16 cellular contexts compared by ENCODE assay signal in the genomic region with DNA sequence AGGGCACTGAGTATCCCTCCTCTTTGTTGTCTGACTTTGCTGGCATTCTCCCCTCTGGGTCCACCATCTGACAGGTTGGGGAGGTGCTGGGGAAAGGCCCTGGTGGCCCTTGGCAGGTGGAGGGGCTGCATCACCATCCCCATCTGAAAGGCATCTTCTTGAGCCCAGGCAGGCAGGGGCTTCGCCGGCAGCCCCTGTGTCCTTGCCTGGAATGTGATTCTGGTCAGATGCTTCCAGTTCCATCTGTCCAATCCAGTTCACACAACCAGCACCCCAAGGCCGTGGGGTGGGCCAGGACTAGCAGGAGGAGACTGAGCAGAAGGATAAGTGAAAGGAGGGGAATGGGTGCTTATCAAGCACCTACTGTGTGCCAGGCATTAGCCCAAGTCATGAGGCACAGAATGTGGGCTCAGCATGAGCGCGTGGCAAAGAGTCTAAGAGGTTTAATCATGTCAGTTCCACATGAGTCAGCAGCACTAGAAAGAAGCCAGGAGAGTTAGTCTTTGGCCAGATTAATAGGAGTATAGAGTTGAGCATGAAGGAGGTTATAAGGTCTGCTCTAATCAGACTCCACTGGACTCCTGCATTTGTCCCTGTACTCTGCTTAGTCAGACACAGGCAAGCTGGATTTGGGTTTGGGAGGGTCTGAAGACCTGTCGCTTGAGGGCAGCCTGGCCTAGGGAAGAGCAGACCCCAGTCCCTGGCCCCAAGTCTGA. TPM values are rescaled to one million over a fixed set of nuclear protein-coding genes. Genes with fewer than 3 reads are reported as not detected.
DNase-seq lines count a peak whose midpoint lies in the region; ATAC-seq and TF ChIP-seq lines count a peak whose summit lies in the region.
"Had no signal": no experiment of that assay in that cellular context is flagged by ENCODE, and none has a peak within 500 bp of the region (broad histone marks: within the 10 kb centered on the region; RNA-seq: fewer than 3 reads in every experiment).

No MANE protein-coding gene starts in this region.

- ATAC-seq in activated CD8-positive, alpha-beta memory T cell treated with anti-CD3 and anti-CD28 coated beads, Interleukin-2, amount 10 ng/mL, durations not matched to agents 7 days and 5 days = no peak
- no peak for ATAC-seq in activated naive CD8-positive, alpha-beta T cell treated with anti-CD3 and anti-CD28 coated beads, Interleukin-2, amount 50 U/mL, for 24 hours
- ATAC-seq: CD8-positive, alpha-beta T cell; GM12878 had no signal

- peak; percentile 28 for DNase-seq in activated CD8-positive, alpha-beta memory T cell treated with anti-CD3 and anti-CD28 coated beads, Interleukin-2, amount 10 ng/mL, durations not matched to agents 7 days and 5 days
- DNase-seq in activated CD8-positive, alpha-beta memory T cell treated with anti-CD3 and anti-CD28 coated beads, Interleukin-2, amount 50 U/mL, for 48 hours = no peak
- peak; percentile 44 for DNase-seq in MG63
- DNase-seq in neural progenitor cell (ENCODE audit: low spot score) = peak; percentile 23
- DNase-seq in MV-4-11 (lab: John Stamatoyannopoulos, UW) = no peak
- no peak for DNase-seq in islet precursor cell
- no peak for DNase-seq in activated naive CD8-positive, alpha-beta T cell treated with anti-CD3 and anti-CD28 coated beads, Interleukin-2, amount 50 U/mL, for 24 hours
- DNase-seq: 8988T; CD8-positive, alpha-beta T cell; DMS 273 treated with DMSO at 0.1 percent for 48 hours; DMS53; DND-41; EL had no signal

- H3K4me3 ChIP-seq in MG63 = no peak overlapping the region
- H3K4me3 ChIP-seq in neural progenitor cell = no peak overlapping the region
- H3K4me3 ChIP-seq: BLaER1 treated with 17β-estradiol and CSF1 and Interleukin-3, amounts not matched to agents 10 nM and 100 nM; GM12878 had no signal

- H3K9ac ChIP-seq in neural progenitor cell = no peak overlapping the region
- H3K9ac ChIP-seq: BLaER1 treated with 17β-estradiol and CSF1 and Interleukin-3, amounts not matched to agents 10 nM and 100 nM had no signal

- H3K4me1 ChIP-seq in neural progenitor cell = no peaks in the 10 kb centered on the region

- no peak overlapping the region for H3K27ac Mint-ChIP-seq in activated CD8-positive, alpha-beta memory T cell treated with anti-CD3 and anti-CD28 coated beads, Interleukin-2, amount 10 ng/mL, durations not matched to agents 7 days and 5 days
- H3K27ac Mint-ChIP-seq in neural progenitor cell = peak overlapping the region; percentile 65
- no peak overlapping the region for H3K27ac Mint-ChIP-seq in activated naive CD8-positive, alpha-beta T cell treated with anti-CD3 and anti-CD28 coated beads, Interleukin-2, amount 50 U/mL, for 24 hours
- H3K27ac Mint-ChIP-seq: CD8-positive, alpha-beta T cell; H9 had no signal

- peaks cover 6% of the 10 kb centered on the region for H3K27me3 ChIP-seq in MG63
- H3K27me3 ChIP-seq in neural progenitor cell = peaks cover 67% of the 10 kb centered on the region
- H3K27me3 ChIP-seq: BLaER1 treated with 17β-estradiol and CSF1 and Interleukin-3, amounts not matched to agents 10 nM and 100 nM had no signal

- H3K79me2 ChIP-seq in neural progenitor cell (ENCODE audit: low read depth) = no peaks in the 10 kb centered on the region

- peak overlapping the region; percentile 15 for H3K4me2 ChIP-seq in neural progenitor cell

- CTCF ChIA-PET in activated CD8-positive, alpha-beta memory T cell treated with anti-CD3 and anti-CD28 coated beads, Interleukin-2, amount 10 ng/mL, durations not matched to agents 7 days and 5 days (lab: Charles Lee) = no interaction called here

- no peak overlapping the region for H3K4me3 Mint-ChIP-seq in activated CD8-positive, alpha-beta memory T cell treated with anti-CD3 and anti-CD28 coated beads, Interleukin-2, amount 10 ng/mL, durations not matched to agents 7 days and 5 days
- H3K4me3 Mint-ChIP-seq in neural progenitor cell = no peak overlapping the region
- H3K4me3 Mint-ChIP-seq in activated naive CD8-positive, alpha-beta T cell treated with anti-CD3 and anti-CD28 coated beads, Interleukin-2, amount 50 U/mL, for 24 hours = no peak overlapping the region
- H3K4me3 Mint-ChIP-seq: CD8-positive, alpha-beta T cell; H9 had no signal

- no peak for TF ChIP-seq CTCF in neural progenitor cell (IDR thresholded peaks at IDR 0.05)

- peaks cover 6% of the 10 kb centered on the region for H4K20me1 ChIP-seq in neural progenitor cell (ENCODE audit: low read depth)

- H3K36me3 Mint-ChIP-seq in activated CD8-positive, alpha-beta memory T cell treated with anti-CD3 and anti-CD28 coated beads, Interleukin-2, amount 10 ng/mL, durations not matched to agents 7 days and 5 days = no peaks in the 10 kb centered on the region
- H3K36me3 Mint-ChIP-seq in neural progenitor cell = no peaks in the 10 kb centered on the region
- no peaks in the 10 kb centered on the region for H3K36me3 Mint-ChIP-seq in activated naive CD8-positive, alpha-beta T cell treated with anti-CD3 and anti-CD28 coated beads, Interleukin-2, amount 50 U/mL, for 24 hours (ENCODE audit: low read depth)
- H3K36me3 Mint-ChIP-seq: CD8-positive, alpha-beta T cell had no signal

- H3K9me3 ChIP-seq in MG63 (0 out of 2 replicates have a peak, but pooled peaks cover 6% of the 10 kb centered on the region), neural progenitor cell (ENCODE audit: low read depth) (no peaks in the 10 kb centered on the region)

- peaks cover 18% of the 10 kb centered on the region for H3F3A ChIP-seq in neural progenitor cell (ENCODE audit: low read depth)

- no peaks in the 10 kb centered on the region for H3K36me3 ChIP-seq in MG63
- no peaks in the 10 kb centered on the region for H3K36me3 ChIP-seq in neural progenitor cell
- H3K36me3 ChIP-seq: BLaER1 treated with 17β-estradiol and CSF1 and Interleukin-3, amounts not matched to agents 10 nM and 100 nM had no signal

- no peaks in the 10 kb centered on the region for H3K9me3 Mint-ChIP-seq in activated CD8-positive, alpha-beta memory T cell treated with anti-CD3 and anti-CD28 coated beads, Interleukin-2, amount 10 ng/mL, durations not matched to agents 7 days and 5 days (ENCODE audit: low read depth)
- H3K9me3 Mint-ChIP-seq in neural progenitor cell = peaks cover 7% of the 10 kb centered on the region
- H3K9me3 Mint-ChIP-seq in activated naive CD8-positive, alpha-beta T cell treated with anti-CD3 and anti-CD28 coated beads, Interleukin-2, amount 50 U/mL, for 24 hours = no peaks in the 10 kb centered on the region
- H3K9me3 Mint-ChIP-seq: CD8-positive, alpha-beta T cell; H9 had no signal

- H3K27ac ChIP-seq in neural progenitor cell = peak overlapping the region; percentile 2
- H3K27ac ChIP-seq: BLaER1 treated with 17β-estradiol and CSF1 and Interleukin-3, amounts not matched to agents 10 nM and 100 nM had no signal

- peaks cover 9% of the 10 kb centered on the region for H3K4me1 Mint-ChIP-seq in activated CD8-positive, alpha-beta memory T cell treated with anti-CD3 and anti-CD28 coated beads, Interleukin-2, amount 10 ng/mL, durations not matched to agents 7 days and 5 days
- peaks cover 3% of the 10 kb centered on the region for H3K4me1 Mint-ChIP-seq in neural progenitor cell
- no peaks in the 10 kb centered on the region for H3K4me1 Mint-ChIP-seq in activated naive CD8-positive, alpha-beta T cell treated with anti-CD3 and anti-CD28 coated beads, Interleukin-2, amount 50 U/mL, for 24 hours

- H3K27me3 Mint-ChIP-seq in activated CD8-positive, alpha-beta memory T cell treated with anti-CD3 and anti-CD28 coated beads, Interleukin-2, amount 10 ng/mL, durations not matched to agents 7 days and 5 days = peaks cover 12% of the 10 kb centered on the region
- peaks cover 5% of the 10 kb centered on the region for H3K27me3 Mint-ChIP-seq in neural progenitor cell (ENCODE audit: insufficient read depth, low read depth)
- H3K27me3 Mint-ChIP-seq in activated naive CD8-positive, alpha-beta T cell treated with anti-CD3 and anti-CD28 coated beads, Interleukin-2, amount 50 U/mL, for 24 hours = peaks cover 9% of the 10 kb centered on the region

- no peak overlapping the region for H2AFZ ChIP-seq in neural progenitor cell (replicated peaks)

RNA-seq across cellular contexts. Expression of a gene that starts 10.5 kb away (rescaled TPM):
- total RNA-seq in activated CD8-positive, alpha-beta memory T cell treated with anti-CD3 and anti-CD28 coated beads, Interleukin-2, amount 10 ng/mL, durations not matched to agents 7 days and 5 days = 1 to 10 TPM in 1 of 2 experiments, under 1 TPM in 1; 0.50 to 1.6 TPM
- 11.4 and 15.9 TPM in 2 replicates for total RNA-seq in MG63 (2014; rRNA removed; shearing (Covaris generic); ENCODE audit: low replicate concordance)
- total RNA-seq in neural progenitor cell (ENCODE audit: low replicate concordance) = 8.5 and 10.3 TPM in 2 replicates
- total RNA-seq: GM12878 had no signal

RNA-seq across cellular contexts. Expression of a gene that starts 38.7 kb away (rescaled TPM):
- total RNA-seq in activated CD8-positive, alpha-beta memory T cell treated with anti-CD3 and anti-CD28 coated beads, Interleukin-2, amount 10 ng/mL, durations not matched to agents 7 days and 5 days = 1 to 10 TPM; 7.7 to 9.0 TPM
- 40.9 and 92.6 TPM in 2 replicates for total RNA-seq in MG63 (2014; rRNA removed; shearing (Covaris generic); ENCODE audit: low replicate concordance)
- total RNA-seq in neural progenitor cell (ENCODE audit: low replicate concordance) = 35.7 and 46.2 TPM in 2 replicates

Comparison
In these comparisons a context has a peak if more than half of its experiments do, and no peak if none do; other contexts are left out.
1. DNase-seq: peak in activated CD8-positive, alpha-beta memory T cell treated with anti-CD3 and anti-CD28 coated beads, Interleukin-2, amount 10 ng/mL, durations not matched to agents 7 days and 5 days (single experiment), MG63 (single experiment) and neural progenitor cell (single experiment); none in activated CD8-positive, alpha-beta memory T cell treated with anti-CD3 and anti-CD28 coated beads, Interleukin-2, amount 50 U/mL, for 48 hours (single experiment), MV-4-11 (single experiment), islet precursor cell (single experiment) and activated naive CD8-positive, alpha-beta T cell treated with anti-CD3 and anti-CD28 coated beads, Interleukin-2, amount 50 U/mL, for 24 hours (single experiment).